Comparison of ENCODE assay signal across 9 cellular contexts in genomic region chr14:50714452-50715073, GRCh38. TPM values are rescaled to one million over a fixed set of nuclear protein-coding genes. Genes with fewer than 3 reads are reported as not detected.
A peak's percentile ranks its signal among the peaks of the same experiment; 100 is the strongest.
DNase-seq lines count a peak whose midpoint lies in the region; ATAC-seq, FAIRE-seq and TF ChIP-seq lines count a peak whose summit lies in the region.
"Had no signal": no experiment of that assay in that cellular context is flagged by ENCODE, and none has a peak within 500 bp of the region (broad histone marks: within the 10 kb centered on the region; RNA-seq: fewer than 3 reads in every experiment).

No MANE protein-coding gene starts in this region.

- peak; percentile 79 for FAIRE-seq in GM18507 (lab: Jason Lieb, UNC)

- POLR2A ChIA-PET in CD8-positive, alpha-beta T cell (lab: Charles Lee) = interaction anchor here (0.7 kb wide), 1 partner anchor 1297 kb away, joined by 3 read pairs; no protein-coding TSS in a partner anchor

- CTCF ChIA-PET in CD8-positive, alpha-beta T cell (lab: Charles Lee) = interaction anchor here (0.5 to 1.5 kb wide), 10 partner anchors 12 to 174 kb away, joined by 3 to 5 read pairs (median 3); no protein-coding TSS in a partner anchor

- no peak overlapping the region for H3K27ac ChIP-seq in CD8-positive, alpha-beta T cell (ENCODE audit: low read depth, low read length)
- no peak overlapping the region for H3K27ac ChIP-seq in coronary artery

- H3K36me3 ChIP-seq in CD8-positive, alpha-beta T cell (ENCODE audit: insufficient read depth, low read length) = no peaks in the 10 kb centered on the region

- H3K27me3 Mint-ChIP-seq in CD8-positive, alpha-beta T cell (ENCODE audit: low read depth) = peaks cover 8% of the 10 kb centered on the region
- H3K27me3 Mint-ChIP-seq in nephron progenitor cell (ENCODE audit: low read depth, poor library complexity) = peaks cover 10% of the 10 kb centered on the region

- no peaks in the 10 kb centered on the region for H3K4me1 ChIP-seq in CD8-positive, alpha-beta T cell (ENCODE audit: insufficient read depth, low read length)

- H3K36me3 Mint-ChIP-seq in CD8-positive, alpha-beta T cell = peaks cover 2% of the 10 kb centered on the region
- H3K36me3 Mint-ChIP-seq in nephron progenitor cell (ENCODE audit: low read depth) = no peaks in the 10 kb centered on the region

- no peak overlapping the region for H3K27ac Mint-ChIP-seq in CD8-positive, alpha-beta T cell
- no peak overlapping the region for H3K27ac Mint-ChIP-seq in nephron progenitor cell
- H3K27ac Mint-ChIP-seq: nephron had no signal

- H3K4me1 Mint-ChIP-seq in CD8-positive, alpha-beta T cell (ENCODE audit: low read depth) = no peaks in the 10 kb centered on the region
- H3K4me1 Mint-ChIP-seq in nephron progenitor cell = no peaks in the 10 kb centered on the region
- H3K4me1 Mint-ChIP-seq: nephron had no signal

- no peaks in the 10 kb centered on the region for H3K9me3 Mint-ChIP-seq in CD8-positive, alpha-beta T cell
- no peaks in the 10 kb centered on the region for H3K9me3 Mint-ChIP-seq in nephron progenitor cell
- H3K9me3 Mint-ChIP-seq: nephron had no signal

- peak; percentile 40 for TF ChIP-seq CTCF in CD8-positive, alpha-beta T cell (IDR thresholded peaks at IDR 0.05)
- TF ChIP-seq CTCF in coronary artery (IDR thresholded peaks at IDR 0.05) (peak; percentile 38), nephron progenitor cell (IDR thresholded peaks at IDR 0.05) (peak; percentile 30)

- no peaks in the 10 kb centered on the region for H3K27me3 ChIP-seq in CD8-positive, alpha-beta T cell (ENCODE audit: insufficient read depth, low read length)

- ATAC-seq in CD8-positive, alpha-beta T cell = no peak
- ATAC-seq in HG03354 (IDR thresholded peaks at IDR 0.05; ENCODE audit: poor library complexity, severe bottlenecking, unreplicated experiment) = no peak
- no peak for ATAC-seq in HG02981 (IDR thresholded peaks at IDR 0.05; ENCODE audit: unreplicated experiment)

- no peak overlapping the region for H3K4me3 Mint-ChIP-seq in CD8-positive, alpha-beta T cell
- no peak overlapping the region for H3K4me3 Mint-ChIP-seq in nephron progenitor cell
- H3K4me3 Mint-ChIP-seq: nephron had no signal

- intact Hi-C loops in CD8-positive, alpha-beta T cell (cut with DNase I, micrococcal nuclease) = loop anchor here (5.0 to 10.0 kb wide), 2 partner anchors 82 to 110 kb away; no protein-coding TSS in a partner anchor

- no peak overlapping the region for H3K4me3 ChIP-seq in CD8-positive, alpha-beta T cell (ENCODE audit: low read depth, low read length)
- no peak overlapping the region for H3K4me3 ChIP-seq in coronary artery

- no peak for DNase-seq in CD8-positive, alpha-beta T cell
- DNase-seq in GM18507 (ENCODE audit: extremely low spot score, insufficient read length, low read depth) = peak; percentile 12
- peak; percentile 40 for DNase-seq in NCI-H460 (ENCODE audit: extremely low read depth, low read depth)
- DNase-seq in coronary artery (ENCODE audit: low spot score) = no peak
- no peak for DNase-seq in nephron progenitor cell
- no peak for DNase-seq in stimulated activated CD4-positive, alpha-beta T cell treated with anti-CD3 and anti-CD28 coated beads, Interleukin-2, amount 100 ng/mL, for 24 hours

- H3K9me3 ChIP-seq in CD8-positive, alpha-beta T cell (ENCODE audit: low read length) = no peaks in the 10 kb centered on the region

RNA-seq across cellular contexts. Expression of gene SAV1, which starts 46.5 kb away (rescaled TPM):
- 10 to 100 TPM; 13.1 to 13.4 TPM for total RNA-seq in CD8-positive, alpha-beta T cell
- total RNA-seq in NCI-H460 (2014; rRNA removed; shearing (Covaris generic)) = 71.8 and 75.9 TPM in 2 replicates
- polyA plus RNA-seq in NCI-H460 (2014; cell fraction: nucleus; rRNA removed) = 26.0 and 42.2 TPM in 2 replicates

Comparison
In these comparisons a context has a peak if more than half of its experiments do, and no peak if none do; other contexts are left out.
1. DNase-seq: peak in GM18507 (single experiment) and NCI-H460 (single experiment); none in CD8-positive, alpha-beta T cell (0 of 7), coronary artery (single experiment), nephron progenitor cell (single experiment) and stimulated activated CD4-positive, alpha-beta T cell treated with anti-CD3 and anti-CD28 coated beads, Interleukin-2, amount 100 ng/mL, for 24 hours (0 of 2).
2. Peak in every context shown above with its lines, with median percentiles within 50 percentile points of each other: CTCF ChIP-seq.